In the genomic region with DNA sequence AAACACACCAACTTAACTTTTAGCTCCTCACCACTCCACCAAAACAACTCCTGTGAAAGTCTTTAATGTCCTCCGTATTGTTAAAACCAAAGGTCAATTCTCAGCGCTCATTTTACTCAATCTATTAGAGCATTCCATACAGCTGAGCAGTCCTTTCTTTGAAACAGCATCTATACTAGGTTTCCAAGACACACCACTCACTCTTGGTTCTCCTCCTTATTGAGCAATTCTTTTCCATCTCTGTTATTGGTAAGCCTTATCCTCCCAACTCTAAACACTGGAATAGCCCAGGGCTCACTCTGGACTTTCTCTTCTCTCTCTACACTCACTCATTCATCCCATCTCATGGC, we compare ENCODE assay signal across 1 cellular context.
TF ChIP-seq lines count a peak whose summit lies in the region.

No MANE protein-coding gene starts in this region.

TF ChIP-seq in SK-N-SH, 30 proteins besides CTCF, POLR2A, EP300 and RAD21 (continued from another document):
- TF ChIP-seq, protein P1, sequence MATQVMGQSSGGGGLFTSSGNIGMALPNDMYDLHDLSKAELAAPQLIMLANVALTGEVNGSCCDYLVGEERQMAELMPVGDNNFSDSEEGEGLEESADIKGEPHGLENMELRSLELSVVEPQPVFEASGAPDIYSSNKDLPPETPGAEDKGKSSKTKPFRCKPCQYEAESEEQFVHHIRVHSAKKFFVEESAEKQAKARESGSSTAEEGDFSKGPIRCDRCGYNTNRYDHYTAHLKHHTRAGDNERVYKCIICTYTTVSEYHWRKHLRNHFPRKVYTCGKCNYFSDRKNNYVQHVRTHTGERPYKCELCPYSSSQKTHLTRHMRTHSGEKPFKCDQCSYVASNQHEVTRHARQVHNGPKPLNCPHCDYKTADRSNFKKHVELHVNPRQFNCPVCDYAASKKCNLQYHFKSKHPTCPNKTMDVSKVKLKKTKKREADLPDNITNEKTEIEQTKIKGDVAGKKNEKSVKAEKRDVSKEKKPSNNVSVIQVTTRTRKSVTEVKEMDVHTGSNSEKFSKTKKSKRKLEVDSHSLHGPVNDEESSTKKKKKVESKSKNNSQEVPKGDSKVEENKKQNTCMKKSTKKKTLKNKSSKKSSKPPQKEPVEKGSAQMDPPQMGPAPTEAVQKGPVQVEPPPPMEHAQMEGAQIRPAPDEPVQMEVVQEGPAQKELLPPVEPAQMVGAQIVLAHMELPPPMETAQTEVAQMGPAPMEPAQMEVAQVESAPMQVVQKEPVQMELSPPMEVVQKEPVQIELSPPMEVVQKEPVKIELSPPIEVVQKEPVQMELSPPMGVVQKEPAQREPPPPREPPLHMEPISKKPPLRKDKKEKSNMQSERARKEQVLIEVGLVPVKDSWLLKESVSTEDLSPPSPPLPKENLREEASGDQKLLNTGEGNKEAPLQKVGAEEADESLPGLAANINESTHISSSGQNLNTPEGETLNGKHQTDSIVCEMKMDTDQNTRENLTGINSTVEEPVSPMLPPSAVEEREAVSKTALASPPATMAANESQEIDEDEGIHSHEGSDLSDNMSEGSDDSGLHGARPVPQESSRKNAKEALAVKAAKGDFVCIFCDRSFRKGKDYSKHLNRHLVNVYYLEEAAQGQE (IDR thresholded peaks at IDR 0.05; ENCODE audit: low read depth, low read length) = no peak
- peak; percentile 10; the same call in 1 of the 2 replicates for TF ChIP-seq FOSL2 (IDR thresholded peaks at IDR 0.05; ENCODE audit: borderline replicate concordance, low read depth)
